ENCODE assay signal across 15 cellular contexts in the genomic region with DNA sequence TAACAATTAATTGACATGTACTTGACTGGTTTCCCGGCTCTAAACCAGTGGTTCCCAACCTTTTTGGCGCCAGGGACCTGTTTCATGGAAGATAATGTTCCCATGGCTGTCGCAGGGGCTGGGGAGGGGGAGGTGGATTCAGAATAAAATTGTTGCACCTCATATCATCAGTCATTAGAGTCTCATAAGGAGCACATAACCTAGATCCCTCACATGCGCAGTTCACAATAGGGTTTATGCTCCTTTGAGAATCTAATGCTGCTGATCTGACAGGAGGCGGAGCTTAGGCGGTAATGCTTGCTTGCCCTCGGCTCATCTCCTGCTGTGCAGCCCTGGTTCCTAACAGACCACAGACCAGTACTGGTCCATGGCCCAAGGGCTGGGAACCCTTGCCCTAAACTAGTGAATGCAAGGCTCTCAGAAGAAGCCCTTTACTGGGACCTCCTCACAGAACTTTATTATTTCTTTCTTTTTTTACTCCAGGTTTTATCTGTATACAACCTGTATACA.
DNase-seq lines count a peak whose midpoint lies in the region; ATAC-seq and TF ChIP-seq lines count a peak whose summit lies in the region.
"Had no signal": no experiment of that assay in that cellular context is flagged by ENCODE, and none has a peak within 500 bp of the region (broad histone marks: within the 10 kb centered on the region; RNA-seq: fewer than 3 reads in every experiment).

No MANE protein-coding gene starts in this region.

- WGBS in endodermal cell (ENCODE audit: insufficient coverage in 1 of 2, insufficient read length in 1 of 2), 2 experiments = 54 to 85% methylated on average over 4 to 7 of the region's 7 CpGs

- DNase-seq in ELF-1 (ENCODE audit: low read depth, low spot score) (peak; percentile 67), WERI-Rb-1 (peak; percentile 58), endodermal cell (peak; percentile 75), type B pancreatic cell (ENCODE audit: extremely low spot score, unreplicated experiment) (peak; percentile 22)
- no peak for DNase-seq in naive thymus-derived CD8-positive, alpha-beta T cell
- DNase-seq in activated T-helper 2 cell treated with anti-CD3 and anti-CD28 coated beads, Interferon-gamma antibody, Interleukin-2, Interleukin-4, amounts not matched to agents 10 μg/mL and 5 μg/mL and 100 μg/mL, durations not matched to agents 14 hours and 24 hours and 36 hours (ENCODE audit: low spot score) = no peak
- DNase-seq: 8988T; CD4-positive, alpha-beta memory T cell; DMS153; DMS79; GF-D8; H9 had no signal

- peaks cover 3% of the 10 kb centered on the region for H3K4me1 ChIP-seq in endodermal cell (ENCODE audit: control insufficient read depth, insufficient read depth, low read length)
- H3K4me1 ChIP-seq: BLaER1 had no signal

- no peak for ATAC-seq in naive thymus-derived CD8-positive, alpha-beta T cell
- ATAC-seq in GM18873 (IDR thresholded peaks at IDR 0.05; ENCODE audit: low FRiP score, unreplicated experiment) = no peak

- no peak for TF ChIP-seq CTCF in WERI-Rb-1 (IDR thresholded peaks at IDR 0.05; ENCODE audit: low read depth, low read length)
- no peak for TF ChIP-seq CTCF in endodermal cell (conservative IDR thresholded peaks at IDR 0.05)
- TF ChIP-seq CTCF in type B pancreatic cell (conservative IDR thresholded peaks at IDR 0.05) = no peak

- H3K9ac ChIP-seq in endodermal cell (ENCODE audit: extremely low read depth, low read length, poor library complexity, severe bottlenecking) = no peak overlapping the region
- H3K9ac ChIP-seq: BLaER1 had no signal

- H3K9me3 ChIP-seq in WERI-Rb-1 (ENCODE audit: severe bottlenecking) (no peaks in the 10 kb centered on the region), endodermal cell (ENCODE audit: control insufficient read depth, low read length) (no peaks in the 10 kb centered on the region)
- H3K9me3 ChIP-seq: BLaER1 had no signal

- POLR2A ChIA-PET in naive thymus-derived CD8-positive, alpha-beta T cell (lab: Charles Lee) = no interaction called here

- H3K27me3 ChIP-seq in WERI-Rb-1 (ENCODE audit: insufficient read depth, low read depth, severe bottlenecking) (no peaks in the 10 kb centered on the region), endodermal cell (ENCODE audit: control insufficient read depth, insufficient read depth, low read length, poor library complexity, severe bottlenecking) (no peaks in the 10 kb centered on the region)
- H3K27me3 ChIP-seq: BLaER1 had no signal

- no peaks in the 10 kb centered on the region for H3K27me3 Mint-ChIP-seq in endodermal cell (ENCODE audit: insufficient read depth)
- no peaks in the 10 kb centered on the region for H3K27me3 Mint-ChIP-seq in type B pancreatic cell
- no peaks in the 10 kb centered on the region for H3K27me3 Mint-ChIP-seq in naive thymus-derived CD8-positive, alpha-beta T cell
- no peaks in the 10 kb centered on the region for H3K27me3 Mint-ChIP-seq in activated T-helper 2 cell treated with anti-CD3 and anti-CD28 coated beads, Interferon-gamma antibody, Interleukin-2, Interleukin-4, amounts not matched to agents 10 μg/mL and 5 μg/mL and 100 μg/mL, durations not matched to agents 14 hours and 24 hours and 36 hours (ENCODE audit: low read depth)

- peaks cover 4% of the 10 kb centered on the region; the same call in 1 of the 2 replicates for H3K36me3 ChIP-seq in WERI-Rb-1
- peaks cover 4% of the 10 kb centered on the region for H3K36me3 ChIP-seq in endodermal cell (ENCODE audit: control insufficient read depth, insufficient read depth, low read length)

- H3K4me3 Mint-ChIP-seq in endodermal cell (no peak overlapping the region), type B pancreatic cell (no peak overlapping the region)
- no peak overlapping the region for H3K4me3 Mint-ChIP-seq in naive thymus-derived CD8-positive, alpha-beta T cell
- no peak overlapping the region for H3K4me3 Mint-ChIP-seq in activated T-helper 2 cell treated with anti-CD3 and anti-CD28 coated beads, Interferon-gamma antibody, Interleukin-2, Interleukin-4, amounts not matched to agents 10 μg/mL and 5 μg/mL and 100 μg/mL, durations not matched to agents 14 hours and 24 hours and 36 hours (ENCODE audit: low read depth)
- H3K4me3 Mint-ChIP-seq: CD14-positive monocyte; CD4-positive, alpha-beta memory T cell; H9 had no signal

- H3K4me3 ChIP-seq in WERI-Rb-1 (ENCODE audit: low read depth, low read length) (no peak overlapping the region), endodermal cell (ENCODE audit: low read length) (no peak overlapping the region)
- H3K4me3 ChIP-seq: BLaER1 had no signal

- no peak overlapping the region for H3K27ac ChIP-seq in WERI-Rb-1
- H3K27ac ChIP-seq in endodermal cell (ENCODE audit: low read depth, low read length) = no peak overlapping the region
- H3K27ac ChIP-seq: BLaER1 had no signal

- H3K27ac Mint-ChIP-seq in endodermal cell (no peak overlapping the region), type B pancreatic cell (no peak overlapping the region)
- H3K27ac Mint-ChIP-seq in naive thymus-derived CD8-positive, alpha-beta T cell = no peak overlapping the region
- no peak overlapping the region for H3K27ac Mint-ChIP-seq in activated T-helper 2 cell treated with anti-CD3 and anti-CD28 coated beads, Interferon-gamma antibody, Interleukin-2, Interleukin-4, amounts not matched to agents 10 μg/mL and 5 μg/mL and 100 μg/mL, durations not matched to agents 14 hours and 24 hours and 36 hours
- H3K27ac Mint-ChIP-seq: CD14-positive monocyte; CD4-positive, alpha-beta memory T cell; H9 had no signal

- H3K4me1 Mint-ChIP-seq in endodermal cell = peaks cover 4% of the 10 kb centered on the region
- H3K4me1 Mint-ChIP-seq in type B pancreatic cell (ENCODE audit: unreplicated experiment) = no peaks in the 10 kb centered on the region
- no peaks in the 10 kb centered on the region for H3K4me1 Mint-ChIP-seq in naive thymus-derived CD8-positive, alpha-beta T cell
- H3K4me1 Mint-ChIP-seq in activated T-helper 2 cell treated with anti-CD3 and anti-CD28 coated beads, Interferon-gamma antibody, Interleukin-2, Interleukin-4, amounts not matched to agents 10 μg/mL and 5 μg/mL and 100 μg/mL, durations not matched to agents 14 hours and 24 hours and 36 hours (ENCODE audit: low read depth) = no peaks in the 10 kb centered on the region
- H3K4me1 Mint-ChIP-seq: CD14-positive monocyte; CD4-positive, alpha-beta memory T cell had no signal

- H3K36me3 Mint-ChIP-seq in endodermal cell (ENCODE audit: low read depth) (peaks cover 33% of the 10 kb centered on the region), type B pancreatic cell (peaks cover 14% of the 10 kb centered on the region)
- no peaks in the 10 kb centered on the region for H3K36me3 Mint-ChIP-seq in naive thymus-derived CD8-positive, alpha-beta T cell
- H3K36me3 Mint-ChIP-seq in activated T-helper 2 cell treated with anti-CD3 and anti-CD28 coated beads, Interferon-gamma antibody, Interleukin-2, Interleukin-4, amounts not matched to agents 10 μg/mL and 5 μg/mL and 100 μg/mL, durations not matched to agents 14 hours and 24 hours and 36 hours (ENCODE audit: low read depth) = no peaks in the 10 kb centered on the region
- H3K36me3 Mint-ChIP-seq: CD14-positive monocyte; CD4-positive, alpha-beta memory T cell had no signal

- H3K9me3 Mint-ChIP-seq in endodermal cell = no peaks in the 10 kb centered on the region
- no peaks in the 10 kb centered on the region for H3K9me3 Mint-ChIP-seq in type B pancreatic cell
- no peaks in the 10 kb centered on the region for H3K9me3 Mint-ChIP-seq in naive thymus-derived CD8-positive, alpha-beta T cell
- no peaks in the 10 kb centered on the region for H3K9me3 Mint-ChIP-seq in activated T-helper 2 cell treated with anti-CD3 and anti-CD28 coated beads, Interferon-gamma antibody, Interleukin-2, Interleukin-4, amounts not matched to agents 10 μg/mL and 5 μg/mL and 100 μg/mL, durations not matched to agents 14 hours and 24 hours and 36 hours
- H3K9me3 Mint-ChIP-seq: CD14-positive monocyte; CD4-positive, alpha-beta memory T cell; H9 had no signal

- intact Hi-C loops in activated T-helper 2 cell treated with anti-CD3 and anti-CD28 coated beads, Interferon-gamma antibody, Interleukin-2, Interleukin-4, amounts not matched to agents 10 μg/mL and 5 μg/mL and 100 μg/mL, durations not matched to agents 14 hours and 24 hours and 36 hours (cut with micrococcal nuclease) = no loop called here

Comparison
In these comparisons a context has a peak if more than half of its experiments do, and no peak if none do; other contexts are left out.
1. DNase-seq: peak in ELF-1 (single experiment), WERI-Rb-1 (single experiment), endodermal cell (single experiment) and type B pancreatic cell (single experiment); none in naive thymus-derived CD8-positive, alpha-beta T cell (0 of 10) and activated T-helper 2 cell treated with anti-CD3 and anti-CD28 coated beads, Interferon-gamma antibody, Interleukin-2, Interleukin-4, amounts not matched to agents 10 μg/mL and 5 μg/mL and 100 μg/mL, durations not matched to agents 14 hours and 24 hours and 36 hours (single experiment).